In the genomic region with DNA sequence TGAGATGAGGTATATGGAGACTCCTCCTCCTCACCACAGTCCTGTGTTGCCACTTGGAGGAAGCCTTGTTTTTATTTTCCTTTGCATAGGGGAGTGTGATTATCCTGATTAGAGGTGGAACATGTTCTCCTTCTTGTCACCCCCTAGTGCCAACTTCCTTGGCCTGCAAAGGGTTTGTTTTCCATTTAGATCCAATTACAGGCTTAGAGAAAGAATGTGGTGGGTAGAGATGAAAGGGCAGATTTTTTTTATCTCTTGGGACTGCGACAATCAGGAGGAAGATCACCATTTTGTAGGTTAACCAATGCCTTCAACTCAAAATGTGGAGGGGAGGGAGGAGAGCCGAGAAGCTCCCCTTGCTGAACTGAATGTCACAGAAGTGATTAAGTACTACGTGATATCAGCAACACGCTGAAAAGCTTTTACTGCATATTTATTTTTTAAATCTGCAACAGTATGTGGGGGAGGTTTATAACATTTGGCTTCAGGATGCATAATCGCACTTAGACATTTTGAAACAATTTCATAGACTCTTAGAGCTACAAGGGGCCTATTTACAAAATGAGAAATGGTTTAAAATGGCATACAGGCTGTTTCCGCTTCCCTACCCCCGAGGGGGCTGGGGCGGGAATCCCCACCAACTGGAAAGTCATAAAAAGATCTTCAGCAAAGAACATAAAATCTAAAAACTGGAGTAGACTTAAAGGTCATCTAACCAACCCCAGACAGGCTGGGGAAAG, we compare ENCODE assay signal across 10 cellular contexts. TPM values are rescaled to one million over a fixed set of nuclear protein-coding genes. Genes with fewer than 3 reads are reported as not detected.
DNase-seq lines count a peak whose midpoint lies in the region; ATAC-seq, FAIRE-seq and TF ChIP-seq lines count a peak whose summit lies in the region.
"Had no signal": no experiment of that assay in that cellular context is flagged by ENCODE, and none has a peak within 500 bp of the region (broad histone marks: within the 10 kb centered on the region; RNA-seq: fewer than 3 reads in every experiment).

No MANE protein-coding gene starts in this region.

- FAIRE-seq in HTR-8/SVneo (lab: Jason Lieb, UNC): no peak
- FAIRE-seq: G401.6 had no signal

- peak overlapping the region; percentile 81 for H2AFZ ChIP-seq in OCI-LY7 (ENCODE audit: low read length)

- DNase-seq in activated T-cell treated with anti-CD3 and anti-CD28 coated beads, Interleukin-2, amount 50 U/mL, for 72 hours: peak; percentile 7 to 8
- no peak for DNase-seq in activated T-cell treated with anti-CD3 and anti-CD28 coated beads, Interleukin-2, amount 50 U/mL, for 4 hours
- DNase-seq in OCI-LY7 (ENCODE audit: low spot score): peak; percentile 12
- DNase-seq in foreskin melanocyte: peak; percentile 78
- DNase-seq in suprapubic skin (ENCODE audit: low spot score in 2 of 2): no peak
- DNase-seq in SHP77 (lab: John Stamatoyannopoulos, UW): no peak
- DNase-seq in HTR-8/SVneo (ENCODE audit: insufficient read length, low spot score): no peak
- no peak for DNase-seq in GM13976 (ENCODE audit: low spot score)

- no TSS peak for BruUV-seq in OCI-LY7 (replicated peaks; lab: Mats Ljungman, UMichigan)

- TF ChIP-seq CTCF in OCI-LY7 (conservative IDR thresholded peaks at IDR 0.05; ENCODE audit: low read length) (0 out of 2 replicates have a peak, but pooled peaks have one; percentile 29), suprapubic skin (IDR thresholded peaks at IDR 0.05) (no peak), GM13976 (IDR thresholded peaks at IDR 0.05; ENCODE audit: borderline replicate concordance, control extremely low read depth, extremely low read depth, insufficient read depth, missing control alignments) (no peak)

- no peaks in the 10 kb centered on the region for H3K36me3 Mint-ChIP-seq in activated T-cell treated with anti-CD3 and anti-CD28 coated beads, Interleukin-2, amount 50 U/mL, for 72 hours (ENCODE audit: insufficient read depth in 2 of 2)
- no peaks in the 10 kb centered on the region for H3K36me3 Mint-ChIP-seq in activated T-cell treated with anti-CD3 and anti-CD28 coated beads, Interleukin-2, amount 50 U/mL, for 4 hours (ENCODE audit: insufficient read depth)

- H4K20me1 ChIP-seq in OCI-LY7 (ENCODE audit: insufficient read depth, low read length): no peaks in the 10 kb centered on the region

- H3K36me3 ChIP-seq in OCI-LY7 (ENCODE audit: insufficient read depth, low read length): no peaks in the 10 kb centered on the region
- no peaks in the 10 kb centered on the region for H3K36me3 ChIP-seq in suprapubic skin

- peaks cover 17% of the 10 kb centered on the region for H3K4me1 Mint-ChIP-seq in activated T-cell treated with anti-CD3 and anti-CD28 coated beads, Interleukin-2, amount 50 U/mL, for 72 hours (ENCODE audit: low read depth)
- H3K4me1 Mint-ChIP-seq in activated T-cell treated with anti-CD3 and anti-CD28 coated beads, Interleukin-2, amount 50 U/mL, for 4 hours (ENCODE audit: low read depth): peaks cover 22% of the 10 kb centered on the region

- peak in 1 of 2 donors; percentile 12 for ATAC-seq in activated T-cell treated with anti-CD3 and anti-CD28 coated beads, Interleukin-2, amount 50 U/mL, for 72 hours (replicated peaks in 1 of 2)
- ATAC-seq in activated T-cell treated with anti-CD3 and anti-CD28 coated beads, Interleukin-2, amount 50 U/mL, for 4 hours: no peak

- POLR2A ChIA-PET in OCI-LY7 (lab: Charles Lee): no interaction called here

- no peaks in the 10 kb centered on the region for H3K79me2 ChIP-seq in OCI-LY7 (ENCODE audit: insufficient read depth, low read depth, low read length)

- H3K27me3 Mint-ChIP-seq in activated T-cell treated with anti-CD3 and anti-CD28 coated beads, Interleukin-2, amount 50 U/mL, for 72 hours (ENCODE audit: low read depth): peaks cover 20% of the 10 kb centered on the region
- H3K27me3 Mint-ChIP-seq in activated T-cell treated with anti-CD3 and anti-CD28 coated beads, Interleukin-2, amount 50 U/mL, for 4 hours (ENCODE audit: low read depth): peaks cover 18% of the 10 kb centered on the region

- H3K4me3 ChIP-seq in OCI-LY7 (ENCODE audit: low read depth, low read length, poor library complexity, severe bottlenecking) (peak overlapping the region; percentile 11), suprapubic skin (peak overlapping the region; percentile 37)

- H3K4me1 ChIP-seq in OCI-LY7 (ENCODE audit: insufficient read depth, low read length, poor library complexity, severe bottlenecking) (peaks cover 64% of the 10 kb centered on the region), suprapubic skin (peaks cover 59% of the 10 kb centered on the region)

- intact Hi-C loops in OCI-LY7 (cut with micrococcal nuclease; ENCODE audit: unreplicated experiment): no loop called here

- H3K4me3 Mint-ChIP-seq in activated T-cell treated with anti-CD3 and anti-CD28 coated beads, Interleukin-2, amount 50 U/mL, for 72 hours: peak overlapping the region in 1 of 2 donors; percentile 28
- H3K4me3 Mint-ChIP-seq in activated T-cell treated with anti-CD3 and anti-CD28 coated beads, Interleukin-2, amount 50 U/mL, for 4 hours: no peak overlapping the region
- H3K4me3 Mint-ChIP-seq: T-helper 1 cell treated with Interleukin-12 subunit alpha and Interleukin-12 subunit beta and Interleukin-4 antibody, amounts not matched to agents 30 μg/mL and 1 μg/mL, for 36 hours had no signal

- TF ChIP-seq EP300 in suprapubic skin (IDR thresholded peaks at IDR 0.05): no peak

- no peaks in the 10 kb centered on the region for H3K27me3 ChIP-seq in suprapubic skin

- WGBS in suprapubic skin: 56% methylated on average over 8 of the region's 8 CpGs

- in situ Hi-C loops in GM13976 (cut with MboI; ENCODE audit: low sequenced_read_pairs, unreplicated experiment): no loop called here

- TF ChIP-seq POLR2A in suprapubic skin (IDR thresholded peaks at IDR 0.05): no peak

- peak overlapping the region; percentile 47 for H3K4me2 ChIP-seq in OCI-LY7 (ENCODE audit: low read length)

- H3K27ac ChIP-seq in OCI-LY7 (ENCODE audit: low read depth, low read length, poor library complexity, severe bottlenecking) (peak overlapping the region; percentile 14), suprapubic skin (peak overlapping the region; percentile 67)

- CTCF ChIA-PET in OCI-LY7 (lab: Charles Lee; ENCODE audit: unreplicated experiment): no interaction called here

- H3K9me2 ChIP-seq in OCI-LY7 (ENCODE audit: insufficient read depth, low read length): no peaks in the 10 kb centered on the region

- no peaks in the 10 kb centered on the region for H3K9me3 ChIP-seq in OCI-LY7 (ENCODE audit: low read length)
- H3K9me3 ChIP-seq in suprapubic skin: no peaks in the 10 kb centered on the region

- peak overlapping the region; percentile 4 for H3K27ac Mint-ChIP-seq in activated T-cell treated with anti-CD3 and anti-CD28 coated beads, Interleukin-2, amount 50 U/mL, for 72 hours
- H3K27ac Mint-ChIP-seq: T-helper 1 cell treated with Interleukin-12 subunit alpha and Interleukin-12 subunit beta and Interleukin-4 antibody, amounts not matched to agents 30 μg/mL and 1 μg/mL, for 36 hours had no signal

- H3K9me3 Mint-ChIP-seq in activated T-cell treated with anti-CD3 and anti-CD28 coated beads, Interleukin-2, amount 50 U/mL, for 72 hours: no peaks in the 10 kb centered on the region
- no peaks in the 10 kb centered on the region for H3K9me3 Mint-ChIP-seq in activated T-cell treated with anti-CD3 and anti-CD28 coated beads, Interleukin-2, amount 50 U/mL, for 4 hours
- H3K9me3 Mint-ChIP-seq: T-helper 1 cell treated with Interleukin-12 subunit alpha and Interleukin-12 subunit beta and Interleukin-4 antibody, amounts not matched to agents 30 μg/mL and 1 μg/mL, for 36 hours had no signal

RNA-seq across cellular contexts. Expression of a gene that starts 2.4 kb away (rescaled TPM):
- total RNA-seq in activated T-cell treated with anti-CD3 and anti-CD28 coated beads, Interleukin-2, amount 50 U/mL, for 72 hours: 1 to 10 TPM; 2.2 to 2.9 TPM
- 1 to 10 TPM in 1 of 3 donors, under 1 TPM in 2; 0.74 to 1.8 (median 0.76) TPM for total RNA-seq in activated T-cell treated with anti-CD3 and anti-CD28 coated beads, Interleukin-2, amount 50 U/mL, for 4 hours
- total RNA-seq in OCI-LY7 (2014; rRNA removed; shearing (Covaris generic)): 0.47 and 5.8 TPM in 2 replicates
- total RNA-seq in OCI-LY7 (2022): not detected in 2 replicates
- total RNA-seq in suprapubic skin: 10 to 100 TPM; 33.4 to 49.3 (median 36.8) TPM

Comparison
In these comparisons a context has a peak if more than half of its experiments do, and no peak if none do; other contexts are left out.
1. DNase-seq: peak in activated T-cell treated with anti-CD3 and anti-CD28 coated beads, Interleukin-2, amount 50 U/mL, for 72 hours (2 of 2), OCI-LY7 (single experiment) and foreskin melanocyte (single experiment); none in activated T-cell treated with anti-CD3 and anti-CD28 coated beads, Interleukin-2, amount 50 U/mL, for 4 hours (single experiment), suprapubic skin (0 of 2), SHP77 (0 of 2), HTR-8/SVneo (single experiment) and GM13976 (single experiment).
2. RNA of a gene that starts 2.4 kb away (total RNA-seq): 33.4 to 49.3 TPM in suprapubic skin; 2.2 to 2.9 TPM in activated T-cell treated with anti-CD3 and anti-CD28 coated beads, Interleukin-2, amount 50 U/mL, for 72 hours, 0.74 to 1.8 TPM in activated T-cell treated with anti-CD3 and anti-CD28 coated beads, Interleukin-2, amount 50 U/mL, for 4 hours and 0.47 to 5.8 TPM in OCI-LY7; every median in the first group is over 4 times any median in the second.